Comparison of ENCODE assay signal across 19 cellular contexts in genomic region chr22:48605856-48606255, GRCh38.
A peak's percentile ranks its signal among the peaks of the same experiment; 100 is the strongest.
DNase-seq lines count a peak whose midpoint lies in the region; ATAC-seq and TF ChIP-seq lines count a peak whose summit lies in the region.
"Had no signal": no experiment of that assay in that cellular context is flagged by ENCODE, and none has a peak within 500 bp of the region (broad histone marks: within the 10 kb centered on the region; RNA-seq: fewer than 3 reads in every experiment).

No MANE protein-coding gene starts in this region.

- no peaks in the 10 kb centered on the region for H3K27me3 Mint-ChIP-seq in neural crest cell (ENCODE audit: low read depth)
- H3K27me3 Mint-ChIP-seq: activated B cell treated with CpG ODN at 0.5 μM for 24 hours; activated CD4-positive, alpha-beta memory T cell treated with anti-CD3 and anti-CD28 coated beads, Interleukin-2, amount 10 ng/mL, durations not matched to agents 7 days and 5 days; naive thymus-derived CD8-positive, alpha-beta T cell had no signal

- H3K9me3 Mint-ChIP-seq in neural crest cell, result peaks cover 11% of the 10 kb centered on the region

- H3K4me1 Mint-ChIP-seq in neural crest cell, result peaks cover 22% of the 10 kb centered on the region
- H3K4me1 Mint-ChIP-seq: activated B cell treated with CpG ODN at 0.5 μM for 24 hours; activated CD4-positive, alpha-beta memory T cell treated with anti-CD3 and anti-CD28 coated beads, Interleukin-2, amount 10 ng/mL, durations not matched to agents 7 days and 5 days; naive thymus-derived CD8-positive, alpha-beta T cell; stimulated activated effector memory CD8-positive, alpha-beta T cell treated with anti-CD3 and anti-CD28 coated beads, Interleukin-12 subunit alpha, Interleukin-12 subunit beta, amount 100 ng/mL, for 72 hours had no signal

- H3K36me3 Mint-ChIP-seq in neural crest cell (ENCODE audit: low read depth), result peaks cover 12% of the 10 kb centered on the region
- H3K36me3 Mint-ChIP-seq: naive thymus-derived CD8-positive, alpha-beta T cell; stimulated activated effector memory CD8-positive, alpha-beta T cell treated with anti-CD3 and anti-CD28 coated beads, Interleukin-12 subunit alpha, Interleukin-12 subunit beta, amount 100 ng/mL, for 72 hours had no signal

- H3K4me3 Mint-ChIP-seq in neural crest cell, result no peak overlapping the region
- H3K4me3 Mint-ChIP-seq: activated B cell treated with CpG ODN at 0.5 μM for 24 hours; activated CD4-positive, alpha-beta memory T cell treated with anti-CD3 and anti-CD28 coated beads, Interleukin-2, amount 10 ng/mL, durations not matched to agents 7 days and 5 days; naive thymus-derived CD8-positive, alpha-beta T cell; stimulated activated effector memory CD8-positive, alpha-beta T cell treated with anti-CD3 and anti-CD28 coated beads, Interleukin-12 subunit alpha, Interleukin-12 subunit beta, amount 100 ng/mL, for 72 hours had no signal

- ATAC-seq in HG02884 (IDR thresholded peaks at IDR 0.05; ENCODE audit: unreplicated experiment) (no peak), HG03571 (IDR thresholded peaks at IDR 0.05; ENCODE audit: unreplicated experiment) (no peak), GM19023 (IDR thresholded peaks at IDR 0.05; ENCODE audit: unreplicated experiment) (no peak)
- ATAC-seq: naive thymus-derived CD8-positive, alpha-beta T cell; SK-N-SH treated with all-trans-retinoic acid at 6 μM for 48 hours; stimulated activated effector memory CD8-positive, alpha-beta T cell treated with anti-CD3 and anti-CD28 coated beads, Interleukin-12 subunit alpha, Interleukin-12 subunit beta, amount 100 ng/mL, for 72 hours had no signal

- TF ChIP-seq CTCF in neural crest cell (conservative IDR thresholded peaks at IDR 0.05), result no peak

- peak; percentile 16 for DNase-seq in NCI-H2107 (lab: John Stamatoyannopoulos, UW)
- no peak for DNase-seq in NCI-H2107 treated with DMSO at 0.1 percent for 48 hours (lab: John Stamatoyannopoulos, UW; ENCODE audit: unreplicated experiment)
- DNase-seq in M059J (ENCODE audit: low read depth), result peak; percentile 6
- DNase-seq in SW480 (ENCODE audit: low spot score), result peak; percentile 88
- DNase-seq in neural crest cell (ENCODE audit: low read depth, low spot score), result no peak
- DNase-seq: activated B cell treated with CpG ODN at 0.5 μM for 24 hours; activated CD4-positive, alpha-beta memory T cell treated with anti-CD3 and anti-CD28 coated beads, Interleukin-2, amount 10 ng/mL, durations not matched to agents 7 days and 5 days; activated naive CD4-positive, alpha-beta T cell treated with anti-CD3 and anti-CD28 coated beads, Interleukin-2, amount 50 U/mL, for 16 hours; brain microvascular endothelial cell; GF-D8; naive thymus-derived CD8-positive, alpha-beta T cell; NCI-H1092; NCI-H226; T-helper 9 cell had no signal

- H3K27ac Mint-ChIP-seq in neural crest cell (ENCODE audit: unreplicated experiment), result peak overlapping the region; percentile 98
- H3K27ac Mint-ChIP-seq: activated B cell treated with CpG ODN at 0.5 μM for 24 hours; activated CD4-positive, alpha-beta memory T cell treated with anti-CD3 and anti-CD28 coated beads, Interleukin-2, amount 10 ng/mL, durations not matched to agents 7 days and 5 days; naive thymus-derived CD8-positive, alpha-beta T cell; stimulated activated effector memory CD8-positive, alpha-beta T cell treated with anti-CD3 and anti-CD28 coated beads, Interleukin-12 subunit alpha, Interleukin-12 subunit beta, amount 100 ng/mL, for 72 hours had no signal

Comparison
In these comparisons a context has a peak if more than half of its experiments do, and no peak if none do; other contexts are left out.
1. DNase-seq: peak in NCI-H2107 (single experiment), M059J (single experiment) and SW480 (single experiment); none in NCI-H2107 treated with DMSO at 0.1 percent for 48 hours (single experiment) and neural crest cell (single experiment).